Comparison of ENCODE assay signal across 1 cellular context in the genomic region with DNA sequence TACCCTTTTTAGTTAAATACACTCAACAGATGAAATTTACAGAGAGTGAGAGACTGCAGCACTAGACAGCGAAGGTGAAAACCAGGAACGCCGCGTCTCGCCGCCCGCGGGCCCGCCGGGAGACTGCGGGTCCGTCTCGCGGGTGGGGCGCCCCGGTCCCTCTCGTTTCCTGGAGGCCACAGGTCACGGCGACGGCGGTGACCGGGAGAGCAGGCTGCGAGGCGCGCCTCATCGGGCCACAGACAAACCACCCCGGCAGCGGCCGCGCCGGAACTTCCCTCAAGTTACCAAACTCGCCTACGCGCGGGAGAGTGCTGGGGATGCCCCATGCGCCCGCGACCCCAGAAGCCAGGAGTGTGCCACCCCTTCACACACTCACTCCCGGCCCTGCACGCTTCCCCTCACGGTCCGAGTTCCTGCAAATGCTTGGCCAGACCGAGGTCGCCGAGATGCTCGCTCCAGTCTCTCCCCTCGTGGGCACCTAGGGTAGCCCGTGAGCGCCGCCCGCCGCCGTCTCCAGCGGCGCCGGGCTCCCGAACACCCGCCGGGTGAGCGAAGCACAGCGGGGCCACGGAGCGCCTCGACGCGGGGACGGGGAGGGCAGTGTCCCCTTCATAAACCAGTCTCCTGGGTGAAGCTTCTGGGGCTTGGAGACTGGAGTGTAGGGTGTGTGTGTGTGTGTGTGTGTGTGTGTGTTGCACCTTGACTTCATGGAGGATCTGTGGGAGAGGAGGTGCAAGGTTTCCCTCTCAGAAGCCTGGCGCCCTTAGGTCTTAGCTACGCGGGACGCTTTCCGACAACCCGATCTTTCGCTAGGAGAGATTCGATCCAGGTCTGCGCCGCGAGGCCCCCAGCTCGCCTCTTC.
A peak's percentile ranks its signal among the peaks of the same experiment; 100 is the strongest.
TF ChIP-seq lines count a peak whose summit lies in the region.

No MANE protein-coding gene starts in this region.

TF ChIP-seq in GM12878, 131 proteins besides CTCF, POLR2A, EP300 and RAD21 (continued from another document):
- TF ChIP-seq MEF2B (IDR thresholded peaks at IDR 0.05; ENCODE audit: partially characterized antibody, poor library complexity, severe bottlenecking), result no peak
- TF ChIP-seq NBN (IDR thresholded peaks at IDR 0.05), result no peak
- TF ChIP-seq SRF (IDR thresholded peaks at IDR 0.05; ENCODE audit: low read depth in 2 of 2, low read length in 2 of 2), result no peak
- TF ChIP-seq PAX5 (IDR thresholded peaks at IDR 0.05; ENCODE audit: borderline replicate concordance, low read depth, low read length), result no peak
- TF ChIP-seq EZH2 (IDR thresholded peaks at IDR 0.05; ENCODE audit: borderline replicate concordance, control insufficient read depth, low read depth, low read length), result peak; percentile 81; the same call in 1 of the 2 replicates
- 0 out of 2 replicates have a peak, but pooled peaks have one; percentile 10 for TF ChIP-seq IKZF1 (conservative IDR thresholded peaks at IDR 0.05)
- TF ChIP-seq SUZ12 (IDR thresholded peaks at IDR 0.05; ENCODE audit: unreplicated experiment), result peak; percentile 54
- no peak for TF ChIP-seq TAF1 (IDR thresholded peaks at IDR 0.05; ENCODE audit: borderline replicate concordance, low read depth, low read length)
- TF ChIP-seq, protein P1, sequence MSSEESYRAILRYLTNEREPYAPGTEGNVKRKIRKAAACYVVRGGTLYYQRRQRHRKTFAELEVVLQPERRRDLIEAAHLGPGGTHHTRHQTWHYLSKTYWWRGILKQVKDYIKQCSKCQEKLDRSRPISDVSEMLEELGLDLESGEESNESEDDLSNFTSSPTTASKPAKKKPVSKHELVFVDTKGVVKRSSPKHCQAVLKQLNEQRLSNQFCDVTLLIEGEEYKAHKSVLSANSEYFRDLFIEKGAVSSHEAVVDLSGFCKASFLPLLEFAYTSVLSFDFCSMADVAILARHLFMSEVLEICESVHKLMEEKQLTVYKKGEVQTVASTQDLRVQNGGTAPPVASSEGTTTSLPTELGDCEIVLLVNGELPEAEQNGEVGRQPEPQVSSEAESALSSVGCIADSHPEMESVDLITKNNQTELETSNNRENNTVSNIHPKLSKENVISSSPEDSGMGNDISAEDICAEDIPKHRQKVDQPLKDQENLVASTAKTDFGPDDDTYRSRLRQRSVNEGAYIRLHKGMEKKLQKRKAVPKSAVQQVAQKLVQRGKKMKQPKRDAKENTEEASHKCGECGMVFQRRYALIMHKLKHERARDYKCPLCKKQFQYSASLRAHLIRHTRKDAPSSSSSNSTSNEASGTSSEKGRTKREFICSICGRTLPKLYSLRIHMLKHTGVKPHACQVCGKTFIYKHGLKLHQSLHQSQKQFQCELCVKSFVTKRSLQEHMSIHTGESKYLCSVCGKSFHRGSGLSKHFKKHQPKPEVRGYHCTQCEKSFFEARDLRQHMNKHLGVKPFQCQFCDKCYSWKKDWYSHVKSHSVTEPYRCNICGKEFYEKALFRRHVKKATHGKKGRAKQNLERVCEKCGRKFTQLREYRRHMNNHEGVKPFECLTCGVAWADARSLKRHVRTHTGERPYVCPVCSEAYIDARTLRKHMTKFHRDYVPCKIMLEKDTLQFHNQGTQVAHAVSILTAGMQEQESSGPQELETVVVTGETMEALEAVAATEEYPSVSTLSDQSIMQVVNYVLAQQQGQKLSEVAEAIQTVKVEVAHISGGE (CRISPR knock-in tag; IDR thresholded peaks at IDR 0.05), result no peak
- TF ChIP-seq DPF2 (IDR thresholded peaks at IDR 0.05), result 0 out of 2 replicates have a peak, but pooled peaks have one; percentile 13
- no peak for TF ChIP-seq HDGF (IDR thresholded peaks at IDR 0.05)
- TF ChIP-seq ZNF24 (IDR thresholded peaks at IDR 0.05), result no peak
